In genomic region chr9:18358325-18358724, GRCh38 we compare ENCODE assay signal across 22 cellular contexts.
DNase-seq lines count a peak whose midpoint lies in the region; ATAC-seq, FAIRE-seq and TF ChIP-seq lines count a peak whose summit lies in the region.
"Had no signal": no experiment of that assay in that cellular context is flagged by ENCODE, and none has a peak within 500 bp of the region (broad histone marks: within the 10 kb centered on the region; RNA-seq: fewer than 3 reads in every experiment).

No MANE protein-coding gene starts in this region.

- CTCF ChIA-PET in IMR-90 (lab: Yijun Ruan, JAX) = no interaction called here

- no peak overlapping the region for H3K27ac ChIP-seq in IMR-90 (ENCODE audit: insufficient read depth, low read length)
- H3K27ac ChIP-seq in mesenchymal stem cell (ENCODE audit: low read length, poor library complexity, severe bottlenecking) = no peak overlapping the region
- H3K27ac ChIP-seq in lower lobe of right lung = no peak overlapping the region
- H3K27ac ChIP-seq: BLaER1 treated with 17β-estradiol and CSF1 and Interleukin-3, amounts not matched to agents 10 nM and 100 nM; Peyer's patch; SJCRH30 had no signal

- no peak overlapping the region for H2AK9ac ChIP-seq in IMR-90 (replicated peaks; ENCODE audit: low read depth, low read length, poor library complexity)

- ATAC-seq in IMR-90 (ENCODE audit: low read depth) (no peak), lower lobe of right lung (no peak)
- ATAC-seq: HepG2 had no signal

- in situ Hi-C loops in IMR-90 (cut with MboI; ENCODE audit: low sequenced_read_pairs) = no loop called here
- in situ Hi-C loops in KBM-7 (cut with MboI; ENCODE audit: low pct_unique_long_range_greater_than_20kb, low sequenced_read_pairs) = no loop called here

- no CpG with 5 or more reads among the region's 2 CpGs for WGBS in IMR-90 (ENCODE audit: extremely low coverage in 2 of 2, insufficient read length in 1 of 2), 2 experiments
- WGBS in mesenchymal stem cell = 100% methylated on average over 2 of the region's 2 CpGs

- H3K27me3 ChIP-seq in IMR-90 (ENCODE audit: control insufficient read depth, insufficient read depth, low read length) = no peaks in the 10 kb centered on the region
- no peaks in the 10 kb centered on the region for H3K27me3 ChIP-seq in bronchial epithelial cell (ENCODE audit: control insufficient read depth, insufficient read depth, low read length)
- H3K27me3 ChIP-seq in mesenchymal stem cell (ENCODE audit: control insufficient read depth in 1 of 2, insufficient read depth in 1 of 2, low read length in 2 of 2) = no peaks in the 10 kb centered on the region
- H3K27me3 ChIP-seq in lower lobe of right lung (ENCODE audit: low read depth) = no peaks in the 10 kb centered on the region
- H3K27me3 ChIP-seq: BLaER1 treated with 17β-estradiol and CSF1 and Interleukin-3, amounts not matched to agents 10 nM and 100 nM; Peyer's patch; SJCRH30 had no signal

- H2BK20ac ChIP-seq in IMR-90 (ENCODE audit: low read depth, low read length) = no peak overlapping the region

- H2BK15ac ChIP-seq in IMR-90 (ENCODE audit: low read depth, low read length) (no peak overlapping the region), mesenchymal stem cell (ENCODE audit: low read depth, poor library complexity, severe bottlenecking) (no peak overlapping the region)

- H2AFZ ChIP-seq in IMR-90 (replicated peaks; ENCODE audit: low read length, poor library complexity) = no peak overlapping the region
- H2AFZ ChIP-seq in mesenchymal stem cell (ENCODE audit: low read depth, low read length) = no peak overlapping the region

- TF ChIP-seq CTCF in IMR-90 (conservative IDR thresholded peaks at IDR 0.05; ENCODE audit: low read depth, low read length) (no peak), bronchial epithelial cell (IDR thresholded peaks at IDR 0.05; ENCODE audit: insufficient read depth, low read length, severe bottlenecking) (no peak), lower lobe of right lung (IDR thresholded peaks at IDR 0.05) (no peak)

- no peak overlapping the region for H2BK5ac ChIP-seq in IMR-90 (ENCODE audit: low read depth, low read length, poor library complexity, severe bottlenecking)
- H2BK5ac ChIP-seq in mesenchymal stem cell (ENCODE audit: low read depth, low read length, poor library complexity, severe bottlenecking) = no peak overlapping the region

- no peaks in the 10 kb centered on the region for H3K36me3 ChIP-seq in IMR-90 (ENCODE audit: control insufficient read depth, insufficient read depth, low read length)
- H3K36me3 ChIP-seq in bronchial epithelial cell (ENCODE audit: control insufficient read depth, insufficient read depth, low read length) = no peaks in the 10 kb centered on the region
- no peaks in the 10 kb centered on the region for H3K36me3 ChIP-seq in mesenchymal stem cell (ENCODE audit: control insufficient read depth in 1 of 2, insufficient read depth in 2 of 2, low read depth in 1 of 2, low read length in 2 of 2)
- H3K36me3 ChIP-seq in lower lobe of right lung = no peaks in the 10 kb centered on the region
- H3K36me3 ChIP-seq: BLaER1 treated with 17β-estradiol and CSF1 and Interleukin-3, amounts not matched to agents 10 nM and 100 nM; Peyer's patch; SJCRH30 had no signal

- H3K9me3 ChIP-seq in IMR-90 (ENCODE audit: control insufficient read depth, insufficient read depth, low read length) = no peaks in the 10 kb centered on the region
- no peaks in the 10 kb centered on the region for H3K9me3 ChIP-seq in mesenchymal stem cell (ENCODE audit: control insufficient read depth, low read length)
- H3K9me3 ChIP-seq in lower lobe of right lung = no peaks in the 10 kb centered on the region
- H3K9me3 ChIP-seq: Peyer's patch, SJCRH30 had no signal

- FAIRE-seq in bronchial epithelial cell (lab: Jason Lieb, UNC) = no peak
- FAIRE-seq: GM19239, HepG2 had no signal

- no peak overlapping the region for H3K23ac ChIP-seq in IMR-90 (ENCODE audit: low read depth, low read length)
- H3K23ac ChIP-seq in mesenchymal stem cell (ENCODE audit: low read length in 2 of 2) = no peak overlapping the region

- H3K18ac ChIP-seq in IMR-90 (ENCODE audit: low read depth, low read length) (no peak overlapping the region), mesenchymal stem cell (ENCODE audit: low read depth in 1 of 2, low read length in 2 of 2) (no peak overlapping the region)

- H3K9me1 ChIP-seq in IMR-90 (ENCODE audit: insufficient read depth, low read length) = peaks cover 3% of the 10 kb centered on the region; the same call in 1 of the 2 replicates

- H3K14ac ChIP-seq in IMR-90 (replicated peaks; ENCODE audit: low read depth, low read length) (no peak overlapping the region), mesenchymal stem cell (ENCODE audit: low read length in 2 of 2) (no peak overlapping the region)

- no peak overlapping the region for H2BK120ac ChIP-seq in IMR-90 (ENCODE audit: low read depth, low read length)
- no peak overlapping the region for H2BK120ac ChIP-seq in mesenchymal stem cell (ENCODE audit: low read depth, low read length)

- intact Hi-C loops in IMR-90 (cut with micrococcal nuclease) = no loop called here
- intact Hi-C loops in lower lobe of right lung (cut with DNase I) = no loop called here

- H3K9ac ChIP-seq in IMR-90 (ENCODE audit: low read depth, low read length) (no peak overlapping the region), mesenchymal stem cell (ENCODE audit: low read length) (peak overlapping the region; percentile 28)
- H3K9ac ChIP-seq: BLaER1 treated with 17β-estradiol and CSF1 and Interleukin-3, amounts not matched to agents 10 nM and 100 nM had no signal

- H2AK5ac ChIP-seq in IMR-90 (ENCODE audit: low read depth, low read length) (no peak overlapping the region), mesenchymal stem cell (ENCODE audit: low read length, severe bottlenecking) (no peak overlapping the region)

- dilution Hi-C loops in IMR-90 (cut with HindIII; ENCODE audit: low sequenced_read_pairs, unreplicated experiment) = no loop called here

- no peak for TF ChIP-seq POLR2A in IMR-90 (IDR thresholded peaks at IDR 0.05; ENCODE audit: low read depth, low read length)

- H4K20me1 ChIP-seq in IMR-90 (ENCODE audit: insufficient read depth, low read length) = no peaks in the 10 kb centered on the region
- H4K20me1 ChIP-seq: BLaER1 treated with 17β-estradiol and CSF1 and Interleukin-3, amounts not matched to agents 10 nM and 100 nM had no signal

- peaks cover 8% of the 10 kb centered on the region for H3K4me1 ChIP-seq in IMR-90 (ENCODE audit: control insufficient read depth, insufficient read depth, low read length)
- H3K4me1 ChIP-seq in mesenchymal stem cell (ENCODE audit: control insufficient read depth, insufficient read depth, low read depth, low read length) = peaks cover 3% of the 10 kb centered on the region
- H3K4me1 ChIP-seq in lower lobe of right lung = no peaks in the 10 kb centered on the region
- H3K4me1 ChIP-seq: Peyer's patch had no signal

- POLR2A ChIA-PET in IMR-90 (lab: Charles Lee; ENCODE audit: unreplicated experiment) = no interaction called here

- H3K79me1 ChIP-seq in IMR-90 (ENCODE audit: low read depth in 1 of 2, low read length in 2 of 2) (no peaks in the 10 kb centered on the region), mesenchymal stem cell (replicated peaks; ENCODE audit: low read length, poor library complexity, severe bottlenecking) (no peaks in the 10 kb centered on the region)

- DNase-seq in EH (ENCODE audit: low read depth) (peak; percentile 62), IMR-90 (peak; percentile 13), bronchial epithelial cell (ENCODE audit: low read depth) (peak; percentile 30), mesenchymal stem cell (no peak), lower lobe of right lung (no peak), KBM-7 (no peak)
- no peak for DNase-seq in stimulated activated CD4-positive, alpha-beta T cell treated with anti-CD3 and anti-CD28 coated beads, Interleukin-2, amount 100 ng/mL, for 48 hours
- DNase-seq: 8988T; CD8-positive, alpha-beta memory T cell; GF-D8; KG1; NCI-H1105; NCI-H2029 treated with DMSO at 0.1 percent for 48 hours; NCI-H345; NCI-H524; NCI-H774; NK-92 treated with Interleukin-12 subunit alpha and Interleukin-12 subunit beta, amount 100 ng/mL, for 24 hours; Peyer's patch; SJCRH30 had no signal

- no peak overlapping the region for H3K56ac ChIP-seq in IMR-90 (ENCODE audit: extremely low read depth, insufficient read depth, low read length)

- H4K91ac ChIP-seq in IMR-90 (ENCODE audit: insufficient read depth, low read depth, low read length) = no peak overlapping the region
- no peak overlapping the region for H4K91ac ChIP-seq in mesenchymal stem cell (ENCODE audit: low read length)

- H4K8ac ChIP-seq in IMR-90 (ENCODE audit: low read depth in 2 of 2, low read length in 2 of 2) (no peak overlapping the region), mesenchymal stem cell (ENCODE audit: low read length) (no peak overlapping the region)

- H3K4me3 ChIP-seq in IMR-90 (ENCODE audit: insufficient read depth, low read depth, low read length) (no peak overlapping the region), bronchial epithelial cell (ENCODE audit: low read depth, low read length) (no peak overlapping the region), mesenchymal stem cell (ENCODE audit: insufficient read depth in 1 of 2, low read depth in 1 of 2, low read length in 2 of 2) (no peak overlapping the region), lower lobe of right lung (no peak overlapping the region)
- H3K4me3 ChIP-seq: BLaER1 treated with 17β-estradiol and CSF1 and Interleukin-3, amounts not matched to agents 10 nM and 100 nM; Peyer's patch; SJCRH30 had no signal

- BruUV-seq in IMR-90 (replicated peaks; lab: Mats Ljungman, UMichigan) = no TSS peak

- TF ChIP-seq RAD21 in IMR-90 (IDR thresholded peaks at IDR 0.05; ENCODE audit: low read length) = no peak

- H3K4ac ChIP-seq in IMR-90 (ENCODE audit: low read depth, low read length) = no peak overlapping the region
- H3K4ac ChIP-seq in mesenchymal stem cell (ENCODE audit: low read depth in 1 of 2, low read length in 2 of 2) = no peak overlapping the region

- no peak overlapping the region for H2BK12ac ChIP-seq in mesenchymal stem cell (ENCODE audit: low read length in 2 of 2)

- H3K4me2 ChIP-seq in IMR-90 (ENCODE audit: low read depth, low read length) (no peak overlapping the region), mesenchymal stem cell (ENCODE audit: low read length, poor library complexity, severe bottlenecking) (no peak overlapping the region)
- H3K4me2 ChIP-seq: BLaER1 treated with 17β-estradiol and CSF1 and Interleukin-3, amounts not matched to agents 10 nM and 100 nM had no signal

- H4K5ac ChIP-seq in IMR-90 (ENCODE audit: low read depth, low read length) = no peak overlapping the region

TF ChIP-seq in IMR-90, 13 proteins besides CTCF, POLR2A, EP300 and RAD21:
- TF ChIP-seq CEBPB (IDR thresholded peaks at IDR 0.05; ENCODE audit: low read depth, low read length) = peak; percentile 53; the same call in 1 of the 2 replicates
- TF ChIP-seq USF2 (IDR thresholded peaks at IDR 0.05; ENCODE audit: low read depth, low read length) = no peak

Comparison
In these comparisons a context has a peak if more than half of its experiments do, and no peak if none do; other contexts are left out.
1. DNase-seq: peak in EH (single experiment), IMR-90 (single experiment) and bronchial epithelial cell (single experiment); none in mesenchymal stem cell (single experiment), lower lobe of right lung (single experiment), stimulated activated CD4-positive, alpha-beta T cell treated with anti-CD3 and anti-CD28 coated beads, Interleukin-2, amount 100 ng/mL, for 48 hours (0 of 2) and KBM-7 (single experiment).